In the genomic region with DNA sequence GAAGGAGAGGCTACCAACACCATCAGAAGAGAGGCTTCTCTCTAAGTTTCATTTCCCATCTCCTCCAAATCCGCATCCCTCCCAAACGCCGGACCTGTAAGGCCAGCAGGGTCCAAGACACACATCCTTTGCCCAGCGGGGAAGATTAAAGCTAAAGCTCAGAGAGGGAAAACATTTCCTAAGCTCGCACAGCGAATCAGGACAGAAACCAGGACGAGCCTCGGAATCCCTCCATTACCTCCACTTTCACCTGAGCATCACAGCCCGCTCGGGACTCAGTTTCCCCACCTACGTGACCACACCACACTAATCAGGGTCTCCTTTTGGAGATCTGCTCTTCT, we compare ENCODE assay signal across 8 cellular contexts. TPM values are rescaled to one million over a fixed set of nuclear protein-coding genes. Genes with fewer than 3 reads are reported as not detected.
DNase-seq lines count a peak whose midpoint lies in the region; ATAC-seq and TF ChIP-seq lines count a peak whose summit lies in the region.

No MANE protein-coding gene starts in this region.

- TF ChIP-seq POLR2A in transverse colon (IDR thresholded peaks at IDR 0.05) = no peak

- peaks cover 16% of the 10 kb centered on the region for H3K27me3 Mint-ChIP-seq in activated naive CD4-positive, alpha-beta T cell treated with anti-CD3 and anti-CD28 coated beads for 36 hours (ENCODE audit: low read depth)
- peaks cover 13% of the 10 kb centered on the region for H3K27me3 Mint-ChIP-seq in activated naive CD8-positive, alpha-beta T cell treated with anti-CD3 and anti-CD28 coated beads, Interleukin-2, amount 50 U/mL, for 24 hours

- no peak overlapping the region for H3K27ac Mint-ChIP-seq in activated naive CD4-positive, alpha-beta T cell treated with anti-CD3 and anti-CD28 coated beads for 36 hours
- peak overlapping the region; percentile 49 for H3K27ac Mint-ChIP-seq in activated naive CD8-positive, alpha-beta T cell treated with anti-CD3 and anti-CD28 coated beads, Interleukin-2, amount 50 U/mL, for 24 hours

- TF ChIP-seq CTCF in left lung (IDR thresholded peaks at IDR 0.05) (no peak), transverse colon (IDR thresholded peaks at IDR 0.05) (no peak)

- H3K36me3 Mint-ChIP-seq in activated naive CD4-positive, alpha-beta T cell treated with anti-CD3 and anti-CD28 coated beads for 36 hours (ENCODE audit: low read depth) = peaks cover 4% of the 10 kb centered on the region
- peaks cover 19% of the 10 kb centered on the region for H3K36me3 Mint-ChIP-seq in activated naive CD8-positive, alpha-beta T cell treated with anti-CD3 and anti-CD28 coated beads, Interleukin-2, amount 50 U/mL, for 24 hours (ENCODE audit: low read depth)

- peaks cover 0 to 8% of the 10 kb centered on the region in 2 donors for H3K36me3 ChIP-seq in left lung
- H3K36me3 ChIP-seq in transverse colon = no peaks in the 10 kb centered on the region

- in situ Hi-C loops in transverse colon (cut with MboI; ENCODE audit: low pct_ligation_motif_present in 1 of 4, low pct_unique_long_range_greater_than_20kb in 1 of 4, low sequenced_read_pairs in 3 of 4) = no loop called here

- CTCF ChIA-PET in activated naive CD4-positive, alpha-beta T cell treated with anti-CD3 and anti-CD28 coated beads for 36 hours (lab: Charles Lee) = interaction anchor here (1.2 to 18.6 kb wide), 4 partner anchors 11 to 25 kb away, joined by 4 to 351 read pairs (median 30); no protein-coding TSS in a partner anchor

- H3K27me3 ChIP-seq in left lung (peaks cover 0 to 24% of the 10 kb centered on the region in 2 donors), transverse colon (peaks cover 7% of the 10 kb centered on the region)

- no peak for ATAC-seq in activated naive CD8-positive, alpha-beta T cell treated with anti-CD3 and anti-CD28 coated beads, Interleukin-2, amount 50 U/mL, for 24 hours
- ATAC-seq in left lung (no peak), HG03097 (IDR thresholded peaks at IDR 0.05; ENCODE audit: low FRiP score, unreplicated experiment) (no peak), esophagus mucosa (no peak), GM18502 (IDR thresholded peaks at IDR 0.05; ENCODE audit: poor library complexity, unreplicated experiment) (no peak)

- H3K27ac ChIP-seq in left lung (peak overlapping the region; percentile 83 to 98), transverse colon (peak overlapping the region; percentile 92 to 98 (median 96))

- H3K9me3 Mint-ChIP-seq in activated naive CD4-positive, alpha-beta T cell treated with anti-CD3 and anti-CD28 coated beads for 36 hours = no peaks in the 10 kb centered on the region
- no peaks in the 10 kb centered on the region for H3K9me3 Mint-ChIP-seq in activated naive CD8-positive, alpha-beta T cell treated with anti-CD3 and anti-CD28 coated beads, Interleukin-2, amount 50 U/mL, for 24 hours

- no peak for DNase-seq in activated naive CD4-positive, alpha-beta T cell treated with anti-CD3 and anti-CD28 coated beads for 36 hours
- DNase-seq in activated naive CD4-positive, alpha-beta T cell (lab: John Stamatoyannopoulos, UW) = no peak
- no peak for DNase-seq in activated naive CD8-positive, alpha-beta T cell treated with anti-CD3 and anti-CD28 coated beads, Interleukin-2, amount 50 U/mL, for 24 hours
- DNase-seq in left lung (no peak), transverse colon (no peak)

- H3K4me1 Mint-ChIP-seq in activated naive CD4-positive, alpha-beta T cell treated with anti-CD3 and anti-CD28 coated beads for 36 hours (ENCODE audit: low read depth) = peaks cover 34% of the 10 kb centered on the region
- peaks cover 36% of the 10 kb centered on the region for H3K4me1 Mint-ChIP-seq in activated naive CD8-positive, alpha-beta T cell treated with anti-CD3 and anti-CD28 coated beads, Interleukin-2, amount 50 U/mL, for 24 hours

- H3K9me3 ChIP-seq in left lung (no peaks in the 10 kb centered on the region), transverse colon (no peaks in the 10 kb centered on the region)

- H3K4me1 ChIP-seq in left lung (peaks cover 19 to 35% of the 10 kb centered on the region in 2 donors), transverse colon (peaks cover 19 to 28% (median 22%) of the 10 kb centered on the region in 4 donors)

- 0 to 1% methylated on average over 6 to 11 of the region's 11 CpGs for WGBS in transverse colon (ENCODE audit: low coverage in 1 of 2), 2 donors

- intact Hi-C loops in activated naive CD4-positive, alpha-beta T cell treated with anti-CD3 and anti-CD28 coated beads for 36 hours (cut with micrococcal nuclease) = loop anchor here (1.0 to 5.0 kb wide), 4 partner anchors 21 to 715 kb away; a partner anchor contains a TSS
- intact Hi-C loops in left lung (cut with DNase I) = no loop called here
- intact Hi-C loops in transverse colon (cut with DNase I; ENCODE audit: low total_unique reads) = no loop called here

- H3K4me3 Mint-ChIP-seq in activated naive CD4-positive, alpha-beta T cell treated with anti-CD3 and anti-CD28 coated beads for 36 hours = peak overlapping the region; percentile 77
- peak overlapping the region; percentile 86 for H3K4me3 Mint-ChIP-seq in activated naive CD8-positive, alpha-beta T cell treated with anti-CD3 and anti-CD28 coated beads, Interleukin-2, amount 50 U/mL, for 24 hours

- no peak for TF ChIP-seq EP300 in transverse colon (IDR thresholded peaks at IDR 0.05; ENCODE audit: low read depth)

- peak overlapping the region; percentile 58 to 59 for H3K4me3 ChIP-seq in left lung
- peak overlapping the region; percentile 27 to 78 (median 54) for H3K4me3 ChIP-seq in transverse colon

RNA-seq across cellular contexts. Expression of a gene that starts 0.7 kb away (rescaled TPM):
- total RNA-seq in activated naive CD4-positive, alpha-beta T cell treated with anti-CD3 and anti-CD28 coated beads for 36 hours = 1 to 10 TPM; 8.0 to 8.7 TPM
- total RNA-seq in left lung (10 to 100 TPM in 1 of 2 donors, 1 to 10 TPM in 1; 7.1 to 20.4 TPM), transverse colon (10 to 100 TPM; 14.5 to 64.7 (median 25.6) TPM), esophagus mucosa (2.5 TPM)

RNA-seq across cellular contexts. Expression of a gene that starts 29.8 kb away (rescaled TPM):
- total RNA-seq in activated naive CD4-positive, alpha-beta T cell treated with anti-CD3 and anti-CD28 coated beads for 36 hours = under 1 TPM; 0.69 to 0.84 TPM
- total RNA-seq in left lung (10 to 100 TPM in 1 of 2 donors, 1 to 10 TPM in 1; 9.4 to 16.7 TPM), transverse colon (10 to 100 TPM in 1 of 4 donors, 1 to 10 TPM in 1, not detected in 2; 5.7 to 13.5 TPM), esophagus mucosa (1.4 TPM)

RNA-seq across cellular contexts. Expression of a gene that starts 31.2 kb away (rescaled TPM):
- total RNA-seq in activated naive CD4-positive, alpha-beta T cell treated with anti-CD3 and anti-CD28 coated beads for 36 hours = 1 to 10 TPM; 2.3 to 2.5 TPM
- total RNA-seq in left lung (1 to 10 TPM in 1 of 2 donors, under 1 TPM in 1; 0.47 to 2.1 TPM), transverse colon (1 to 10 TPM in 2 of 4 donors, under 1 TPM in 1, not detected in 1; 1.00 to 4.3 (median 1.4) TPM), esophagus mucosa (2.4 TPM)

RNA-seq across cellular contexts. Expression of a gene that starts 40.2 kb away (rescaled TPM):
- 10 to 100 TPM; 94.5 to 99.6 TPM for total RNA-seq in activated naive CD4-positive, alpha-beta T cell treated with anti-CD3 and anti-CD28 coated beads for 36 hours
- 100 to 1,000 TPM; 109 to 220 TPM for total RNA-seq in left lung
- total RNA-seq in transverse colon = 100 to 1,000 TPM; 167 to 465 (median 204) TPM
- total RNA-seq in esophagus mucosa = 48.8 TPM

RNA-seq across cellular contexts. Expression of a gene that starts 43.4 kb away (rescaled TPM):
- total RNA-seq in activated naive CD4-positive, alpha-beta T cell treated with anti-CD3 and anti-CD28 coated beads for 36 hours = 10 to 100 TPM; 28.9 to 30.7 TPM
- total RNA-seq in left lung (10 to 100 TPM; 56.1 to 57.8 TPM), transverse colon (10 to 100 TPM; 38.8 to 42.6 (median 40.0) TPM), esophagus mucosa (48.5 TPM)
